ENCODE assay signal across 26 cellular contexts in the genomic region with DNA sequence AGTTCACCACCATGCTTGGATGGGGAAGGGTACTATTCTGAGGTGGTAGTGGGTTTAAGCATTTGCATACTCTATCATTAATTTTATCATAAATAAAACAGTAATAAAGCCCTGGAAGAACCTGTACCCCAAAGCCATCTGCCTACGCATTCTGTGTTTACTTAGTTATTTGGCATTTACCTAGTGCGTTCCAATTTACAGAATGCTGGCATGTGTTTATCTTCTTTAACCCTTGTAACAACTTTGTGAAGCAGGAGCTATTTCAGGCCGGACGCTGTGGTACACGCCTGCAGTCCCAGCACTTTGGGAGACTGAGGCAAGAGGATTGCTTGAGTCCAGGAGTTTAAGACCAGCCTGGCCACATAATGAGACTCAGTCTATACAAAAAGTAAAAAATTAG.
"Had no signal": no experiment of that assay in that cellular context is flagged by ENCODE, and none has a peak within 500 bp of the region (broad histone marks: within the 10 kb centered on the region; RNA-seq: fewer than 3 reads in every experiment).

No MANE protein-coding gene starts in this region.

- H3K36me3 ChIP-seq: left lung, lower lobe of right lung, neural progenitor cell, neutrophil, right atrium auricular region, tibial nerve, uterus had no signal

- H3K9me3 ChIP-seq: left lung, lower lobe of right lung, neutrophil, right atrium auricular region, tibial nerve, uterus had no signal

- H3K4me3 ChIP-seq: left lung, lower lobe of right lung, neural progenitor cell, right atrium auricular region, tibial nerve, uterus had no signal

- H3K4me1 ChIP-seq: left lung, lower lobe of right lung, neural progenitor cell, right atrium auricular region, tibial nerve, uterus had no signal

- DNase-seq: hypothalamus; immature natural killer cell; kidney; left colon; left lung; lower lobe of right lung; mammary epithelial cell; mesenchymal stem cell; naive B cell; natural killer cell; nephron progenitor cell; occipital lobe; small intestine; stimulated activated CD4-positive, alpha-beta T cell treated with anti-CD3 and anti-CD28 coated beads, Interleukin-1b, Interleukin-23, amount 100 ng/mL, for 48 hours; stimulated activated CD4-positive, alpha-beta T cell treated with anti-CD3 and anti-CD28 coated beads, Interleukin-2, amount 100 ng/mL, for 48 hours; stimulated activated CD4-positive, alpha-beta T cell treated with anti-CD3 and anti-CD28 coated beads, Interleukin-4, amount 100 ng/mL, for 4 hours; stimulated activated CD8-positive, alpha-beta memory T cell treated with anti-CD3 and anti-CD28 coated beads, Interleukin-4, amount 100 ng/mL, for 48 hours; stimulated activated naive CD4-positive, alpha-beta T cell treated with Interleukin-2 at 50 U/mL for 16 hours; stimulated activated naive CD8-positive, alpha-beta T cell treated with anti-CD3 and anti-CD28 coated beads, Interleukin-15, amount 100 ng/mL, for 72 hours; substantia nigra; uterus had no signal

- H3K27ac ChIP-seq: left lung, lower lobe of right lung, neural progenitor cell, neutrophil, parathyroid adenoma, right atrium auricular region, tibial nerve, uterus had no signal

- H3K27me3 ChIP-seq: left lung, neural progenitor cell, right atrium auricular region, tibial nerve, uterus had no signal
